In the genomic region with DNA sequence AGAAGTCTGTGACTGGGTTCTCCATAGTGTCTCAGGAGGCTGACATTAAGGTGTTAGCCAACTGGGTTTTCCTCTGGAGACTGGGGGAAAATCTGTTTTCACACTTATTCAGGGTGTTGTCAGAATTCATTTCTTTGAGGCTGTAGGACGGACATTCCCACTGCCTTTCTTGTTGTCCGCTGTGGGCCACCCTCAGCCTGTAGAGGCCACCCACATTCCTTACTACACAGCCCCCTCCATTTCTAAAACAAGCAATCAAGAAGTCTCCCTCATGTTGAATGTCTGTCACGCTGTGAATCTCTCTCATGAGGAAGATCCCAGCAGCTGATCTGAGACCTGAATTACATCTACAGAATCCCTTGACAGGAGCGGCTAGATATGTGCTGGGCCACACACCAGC, we compare ENCODE assay signal across 28 cellular contexts.
"Had no signal": no experiment of that assay in that cellular context is flagged by ENCODE, and none has a peak within 500 bp of the region (broad histone marks: within the 10 kb centered on the region; RNA-seq: fewer than 3 reads in every experiment).

No MANE protein-coding gene starts in this region.

- ATAC-seq: heart left ventricle; naive thymus-derived CD4-positive, alpha-beta T cell; right cardiac atrium; stimulated activated naive CD8-positive, alpha-beta T cell treated with anti-CD3 and anti-CD28 coated beads, Interleukin-15, Interleukin-2, amounts not matched to agents 100 U/mL and 50 U/mL, for 24 hours had no signal

- H3K4me3 ChIP-seq: ascending aorta, cardiac muscle cell, colonic mucosa, dorsolateral prefrontal cortex, heart left ventricle, spleen, uterus had no signal

- H3K9me3 Mint-ChIP-seq: immature natural killer cell; T-helper 1 cell treated with Interleukin-12 subunit alpha and Interleukin-12 subunit beta and Interleukin-4 antibody, amounts not matched to agents 30 μg/mL and 1 μg/mL, for 36 hours; type B pancreatic cell had no signal

- H3K27me3 ChIP-seq: ascending aorta, colonic mucosa had no signal

- H3K4me1 ChIP-seq: ascending aorta, colonic mucosa, uterus had no signal

- H3K4me1 Mint-ChIP-seq: brain, immature natural killer cell had no signal

- DNase-seq: activated CD4-positive, alpha-beta T cell treated with anti-CD3 and anti-CD28 coated beads, Interleukin-2, amount 50 U/mL, for 1 hour; activated naive CD8-positive, alpha-beta T cell treated with anti-CD3 and anti-CD28 coated beads, Interleukin-2, amount 10 ng/mL, durations not matched to agents 7 days and 5 days; activated T-cell treated with anti-CD3 and anti-CD28 coated beads for 4 hours; cerebellar nuclear complex; colonic mucosa; dorsolateral prefrontal cortex; effector memory CD4-positive, alpha-beta T cell; erythroblast; heart left ventricle; hypothalamus; immature natural killer cell; midbrain; naive thymus-derived CD4-positive, alpha-beta T cell; posterior cingulate gyrus; right cardiac atrium; SK-N-SH; spleen; stimulated activated naive CD8-positive, alpha-beta T cell treated with anti-CD3 and anti-CD28 coated beads, Interleukin-15, Interleukin-2, amounts not matched to agents 100 U/mL and 50 U/mL, for 24 hours; substantia nigra; SW 1271; T-helper 9 cell; uterus had no signal

- H3K4me3 Mint-ChIP-seq: activated naive CD8-positive, alpha-beta T cell treated with anti-CD3 and anti-CD28 coated beads, Interleukin-2, amount 10 ng/mL, durations not matched to agents 7 days and 5 days; brain; immature natural killer cell; naive thymus-derived CD4-positive, alpha-beta T cell; T-helper 1 cell treated with Interleukin-12 subunit alpha and Interleukin-12 subunit beta and Interleukin-4 antibody, amounts not matched to agents 30 μg/mL and 1 μg/mL, for 36 hours; type B pancreatic cell had no signal

- H3K27ac Mint-ChIP-seq: activated naive CD8-positive, alpha-beta T cell treated with anti-CD3 and anti-CD28 coated beads, Interleukin-2, amount 10 ng/mL, durations not matched to agents 7 days and 5 days; brain; immature natural killer cell; naive thymus-derived CD4-positive, alpha-beta T cell; T-helper 1 cell treated with Interleukin-12 subunit alpha and Interleukin-12 subunit beta and Interleukin-4 antibody, amounts not matched to agents 30 μg/mL and 1 μg/mL, for 36 hours; type B pancreatic cell had no signal

- H3K9me3 ChIP-seq: ascending aorta, colonic mucosa, heart left ventricle, SK-N-SH, spleen, uterus had no signal

- H3K27ac ChIP-seq: ascending aorta, cardiac muscle cell, colonic mucosa, dorsolateral prefrontal cortex, heart left ventricle, spleen, uterus, VCaP had no signal

- H3K36me3 ChIP-seq: ascending aorta, cardiac muscle cell, colonic mucosa, heart left ventricle, spleen, uterus had no signal

- H3K36me3 Mint-ChIP-seq: activated naive CD8-positive, alpha-beta T cell treated with anti-CD3 and anti-CD28 coated beads, Interleukin-2, amount 10 ng/mL, durations not matched to agents 7 days and 5 days; brain; immature natural killer cell; type B pancreatic cell had no signal
